Comparison of ENCODE assay signal across 8 cellular contexts in genomic region chr22:36757608-36758220, GRCh38. TPM values are rescaled to one million over a fixed set of nuclear protein-coding genes. Genes with fewer than 3 reads are reported as not detected.
DNase-seq lines count a peak whose midpoint lies in the region; ATAC-seq, FAIRE-seq and TF ChIP-seq lines count a peak whose summit lies in the region.

No MANE protein-coding gene starts in this region.

- H3K4me3 ChIP-seq in MG63 (no peak overlapping the region), astrocyte (ENCODE audit: insufficient read depth, low read depth, low read length) (no peak overlapping the region)

- H3K36me3 Mint-ChIP-seq in astrocyte (ENCODE audit: low read depth, unreplicated experiment) = peaks cover 6% of the 10 kb centered on the region

- no peaks in the 10 kb centered on the region for H3K4me1 Mint-ChIP-seq in astrocyte (ENCODE audit: low read depth, unreplicated experiment)

- no peaks in the 10 kb centered on the region for H4K20me1 ChIP-seq in astrocyte (ENCODE audit: insufficient read depth, low read length)

- no peak overlapping the region for H3K9ac ChIP-seq in astrocyte (ENCODE audit: low read length)

- H3K4me1 ChIP-seq in astrocyte (ENCODE audit: insufficient read depth, low read length) = no peaks in the 10 kb centered on the region

- TF ChIP-seq CTCF in astrocyte (IDR thresholded peaks at IDR 0.05; ENCODE audit: insufficient read depth, low read depth, low read length) = peak; percentile 60

- H3K27ac Mint-ChIP-seq in astrocyte (ENCODE audit: unreplicated experiment) = no peak overlapping the region

- no peaks in the 10 kb centered on the region for H3K9me3 Mint-ChIP-seq in astrocyte (ENCODE audit: unreplicated experiment)

- peaks cover 28% of the 10 kb centered on the region for H3K27me3 Mint-ChIP-seq in astrocyte (ENCODE audit: low read depth, unreplicated experiment)

- no peaks in the 10 kb centered on the region for H3K36me3 ChIP-seq in MG63
- no peaks in the 10 kb centered on the region for H3K36me3 ChIP-seq in astrocyte (ENCODE audit: insufficient read depth, low read length)

- no peak overlapping the region for H3K4me3 Mint-ChIP-seq in astrocyte (ENCODE audit: unreplicated experiment)

- H2AFZ ChIP-seq in astrocyte (ENCODE audit: low read depth, low read length) = no peak overlapping the region

- H3K79me2 ChIP-seq in astrocyte (ENCODE audit: insufficient read depth, low read length) = no peaks in the 10 kb centered on the region

- H3K9me3 ChIP-seq in MG63 = no peaks in the 10 kb centered on the region
- H3K9me3 ChIP-seq in astrocyte (ENCODE audit: insufficient read depth, low read depth, low read length) = no peaks in the 10 kb centered on the region

- peaks cover 12% of the 10 kb centered on the region; the same call in 1 of the 2 replicates for H3K27me3 ChIP-seq in MG63
- H3K27me3 ChIP-seq in astrocyte (ENCODE audit: insufficient read depth, low read length) = peaks cover 7% of the 10 kb centered on the region

- FAIRE-seq in astrocyte (lab: Jason Lieb, UNC) = no peak

- DNase-seq in ELR (ENCODE audit: low read depth) (peak; percentile 75), MG63 (peak; percentile 70), T-helper 9 cell (peak; percentile 69), astrocyte (ENCODE audit: low read depth) (peak; percentile 28), hypothalamus (lab: John Stamatoyannopoulos, UW) (peak in 45 of 51 donors; percentile 6 to 86 (median 46))
- peak; percentile 33 to 75 for DNase-seq in stimulated activated CD4-positive, alpha-beta T cell treated with anti-CD3 and anti-CD28 coated beads, Interleukin-12 subunit alpha, Interleukin-12 subunit beta, amount 100 ng/mL, for 24 hours (ENCODE audit: low read depth in 2 of 2)

- no peak overlapping the region for H3K27ac ChIP-seq in astrocyte (ENCODE audit: low read depth, low read length)

- ATAC-seq in GM18498 (IDR thresholded peaks at IDR 0.05; ENCODE audit: unreplicated experiment) = no peak
- ATAC-seq in HG02588 (IDR thresholded peaks at IDR 0.05; ENCODE audit: unreplicated experiment) = no peak

- no peak overlapping the region for H3K4me2 ChIP-seq in astrocyte (ENCODE audit: low read length)

RNA-seq across cellular contexts. Expression of gene IFT27, which starts 18.2 kb away (rescaled TPM):
- 11.1 and 26.7 TPM in 2 replicates for total RNA-seq in MG63 (2014; rRNA removed; shearing (Covaris generic); ENCODE audit: low replicate concordance)
- total RNA-seq in astrocyte = 30.1 and 31.8 TPM in 2 replicates

RNA-seq across cellular contexts. Expression of gene CACNG2, which starts 54.2 kb away (rescaled TPM):
- not detected in 2 replicates for total RNA-seq in MG63 (2014; rRNA removed; shearing (Covaris generic); ENCODE audit: low replicate concordance)
- not detected in 2 replicates for total RNA-seq in astrocyte

RNA-seq across cellular contexts. Expression of gene PVALB, which starts 59.1 kb away (rescaled TPM):
- not detected in 2 replicates for total RNA-seq in MG63 (2014; rRNA removed; shearing (Covaris generic); ENCODE audit: low replicate concordance)
- not detected in 2 replicates for total RNA-seq in astrocyte
